Comparison of ENCODE assay signal across 20 cellular contexts in genomic region chr2:198242093-198242492, GRCh38.
"Had no signal": no experiment of that assay in that cellular context is flagged by ENCODE, and none has a peak within 500 bp of the region (broad histone marks: within the 10 kb centered on the region; RNA-seq: fewer than 3 reads in every experiment).

No MANE protein-coding gene starts in this region.

- H3K4me3 ChIP-seq: coronary artery, dorsolateral prefrontal cortex, esophagus muscularis mucosa, gastroesophageal sphincter, heart left ventricle, hepatocyte, left lung, lower lobe of right lung, mucosa of descending colon had no signal

- H2AFZ ChIP-seq: hepatocyte had no signal

- DNase-seq: dermis blood vessel endothelial cell; dorsolateral prefrontal cortex; effector CD4-positive, alpha-beta T cell; effector memory CD4-positive, alpha-beta T cell; foreskin keratinocyte; heart left ventricle; hypothalamus; immature natural killer cell; islet precursor cell; kidney; left cardiac atrium; left lung; left ventricle myocardium superior; lower lobe of right lung; mesenchymal stem cell; mucosa of descending colon had no signal

- H3K36me3 ChIP-seq: esophagus muscularis mucosa, gastroesophageal sphincter, heart left ventricle, left lung, lower lobe of right lung had no signal

- H3K4me1 ChIP-seq: esophagus muscularis mucosa, foreskin keratinocyte, gastroesophageal sphincter, heart left ventricle, left lung, lower lobe of right lung had no signal

- H3K27me3 ChIP-seq: dorsolateral prefrontal cortex, esophagus muscularis mucosa, foreskin keratinocyte, gastroesophageal sphincter, heart left ventricle, hepatocyte, left lung had no signal

- H3K4me2 ChIP-seq: hepatocyte had no signal

- ATAC-seq: foreskin keratinocyte, gastroesophageal sphincter, heart left ventricle, left cardiac atrium, left lung, left ventricle myocardium superior, lower lobe of right lung, mucosa of descending colon had no signal

- H3K9me3 ChIP-seq: esophagus muscularis mucosa, gastroesophageal sphincter, heart left ventricle, left lung, lower lobe of right lung, mucosa of descending colon had no signal

- H3K79me2 ChIP-seq: hepatocyte had no signal

- H3K27ac ChIP-seq: coronary artery, dorsolateral prefrontal cortex, esophagus muscularis mucosa, foreskin keratinocyte, gastroesophageal sphincter, heart left ventricle, hepatocyte, left lung, lower lobe of right lung had no signal
